ENCODE assay signal across 24 cellular contexts in the genomic region with DNA sequence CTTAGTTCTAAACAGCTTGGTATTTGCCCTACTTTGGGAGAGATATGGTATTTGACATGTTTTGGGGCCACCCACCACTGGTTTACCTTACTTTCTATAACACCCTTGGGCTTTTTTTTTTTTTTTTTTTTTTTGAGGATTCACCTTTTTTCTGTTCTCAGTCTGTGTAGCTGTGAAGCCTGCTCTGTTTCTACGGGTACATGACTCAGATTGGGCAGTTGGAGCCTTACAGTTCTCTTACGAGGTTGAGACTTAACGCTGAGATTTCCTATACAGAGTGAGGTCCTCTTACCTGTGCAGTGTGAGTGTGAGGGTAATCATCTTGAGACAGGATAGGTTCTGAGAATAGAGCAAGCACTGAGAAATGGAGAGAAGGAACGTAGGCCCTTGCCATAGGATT.
"Had no signal": no experiment of that assay in that cellular context is flagged by ENCODE, and none has a peak within 500 bp of the region (broad histone marks: within the 10 kb centered on the region; RNA-seq: fewer than 3 reads in every experiment).

No MANE protein-coding gene starts in this region.

- H3K27ac Mint-ChIP-seq: activated CD4-positive, alpha-beta memory T cell treated with anti-CD3 and anti-CD28 coated beads, Interleukin-2, amount 10 ng/mL, durations not matched to agents 7 days and 5 days; activated naive CD4-positive, alpha-beta T cell treated with anti-CD3 and anti-CD28 coated beads for 36 hours; activated naive CD8-positive, alpha-beta T cell treated with anti-CD3 and anti-CD28 coated beads, Interleukin-2, amount 10 ng/mL, durations not matched to agents 7 days and 5 days had no signal

- H3K27me3 Mint-ChIP-seq: activated CD4-positive, alpha-beta memory T cell treated with anti-CD3 and anti-CD28 coated beads, Interleukin-2, amount 10 ng/mL, durations not matched to agents 7 days and 5 days; activated naive CD8-positive, alpha-beta T cell treated with anti-CD3 and anti-CD28 coated beads, Interleukin-2, amount 10 ng/mL, durations not matched to agents 7 days and 5 days had no signal

- H3K27me3 ChIP-seq: adrenal gland, colonic mucosa, SJSA1 had no signal

- H3K4me1 ChIP-seq: adrenal gland, colonic mucosa, SJSA1 had no signal

- H3K4me3 ChIP-seq: adrenal gland, colonic mucosa, SJSA1 had no signal

- H3K36me3 ChIP-seq: adrenal gland, colonic mucosa had no signal

- H3K9me3 ChIP-seq: adrenal gland, colonic mucosa, SJSA1 had no signal

- H3K4me3 Mint-ChIP-seq: activated CD4-positive, alpha-beta memory T cell treated with anti-CD3 and anti-CD28 coated beads, Interleukin-2, amount 10 ng/mL, durations not matched to agents 7 days and 5 days; activated naive CD4-positive, alpha-beta T cell treated with anti-CD3 and anti-CD28 coated beads for 36 hours; activated naive CD8-positive, alpha-beta T cell treated with anti-CD3 and anti-CD28 coated beads, Interleukin-2, amount 10 ng/mL, durations not matched to agents 7 days and 5 days had no signal

- DNase-seq: activated CD4-positive, alpha-beta memory T cell treated with anti-CD3 and anti-CD28 coated beads, Interleukin-2, amount 10 ng/mL, durations not matched to agents 7 days and 5 days; activated CD4-positive, alpha-beta T cell treated with anti-CD3 and anti-CD28 coated beads for 1 hour; activated CD4-positive, alpha-beta T cell treated with anti-CD3 and anti-CD28 coated beads, Interleukin-2, amount 50 U/mL, for 1 hour; activated CD8-positive, alpha-beta memory T cell treated with anti-CD3 and anti-CD28 coated beads, Interleukin-2, amount 50 U/mL, for 48 hours; activated gamma-delta T cell; activated naive CD4-positive, alpha-beta T cell treated with anti-CD3 and anti-CD28 coated beads for 36 hours; activated naive CD8-positive, alpha-beta T cell treated with anti-CD3 and anti-CD28 coated beads, Interleukin-2, amount 10 ng/mL, durations not matched to agents 7 days and 5 days; activated T-cell treated with anti-CD3 and anti-CD28 coated beads, Interleukin-2, amount 50 U/mL, for 1 hour; adrenal gland; anterior cingulate cortex; caudate nucleus; colonic mucosa; Karpas-422; MM.1S; NCI-H1105 treated with DMSO at 0.1 percent for 48 hours; NCI-H1436 treated with DMSO at 0.1 percent for 48 hours; NCI-H187; NCI-H2081; NCI-H510A treated with DMSO at 0.1 percent for 48 hours; NCI-H69; SHP77; SW 1271 had no signal

- H3K9me3 Mint-ChIP-seq: activated CD4-positive, alpha-beta memory T cell treated with anti-CD3 and anti-CD28 coated beads, Interleukin-2, amount 10 ng/mL, durations not matched to agents 7 days and 5 days; activated naive CD4-positive, alpha-beta T cell treated with anti-CD3 and anti-CD28 coated beads for 36 hours; activated naive CD8-positive, alpha-beta T cell treated with anti-CD3 and anti-CD28 coated beads, Interleukin-2, amount 10 ng/mL, durations not matched to agents 7 days and 5 days had no signal

- ATAC-seq: SK-N-SH treated with all-trans-retinoic acid at 6 μM for 48 hours had no signal

- H3K27ac ChIP-seq: adrenal gland, colonic mucosa, SJSA1 had no signal
